ENCODE assay signal across 9 cellular contexts in the genomic region with DNA sequence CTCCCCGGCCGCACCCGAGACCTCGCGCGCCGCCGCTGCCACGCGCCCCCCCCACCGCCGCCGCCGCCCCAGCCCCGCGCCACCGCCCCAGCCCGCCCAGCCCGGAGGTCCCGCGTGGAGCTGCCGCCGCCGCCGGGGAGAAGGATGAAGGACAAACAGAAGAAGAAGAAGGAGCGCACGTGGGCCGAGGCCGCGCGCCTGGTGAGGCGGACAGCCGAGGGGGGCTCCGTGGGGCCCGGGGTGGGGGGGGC. TPM values are rescaled to one million over a fixed set of nuclear protein-coding genes. Genes with fewer than 3 reads are reported as not detected.
A peak's percentile ranks its signal among the peaks of the same experiment; 100 is the strongest.
DNase-seq lines count a peak whose midpoint lies in the region; ATAC-seq and TF ChIP-seq lines count a peak whose summit lies in the region.
"Had no signal": no experiment of that assay in that cellular context is flagged by ENCODE, and none has a peak within 500 bp of the region (broad histone marks: within the 10 kb centered on the region; RNA-seq: fewer than 3 reads in every experiment).

No MANE protein-coding gene starts in this region.

- H3K4me3 ChIP-seq in BE2C (ENCODE audit: low read depth, low read length) (peak overlapping the region; percentile 94), Karpas-422 (ENCODE audit: low read length) (peak overlapping the region; percentile 74), dorsolateral prefrontal cortex (peak overlapping the region; percentile 61 to 98 (median 90)), neuron (ENCODE audit: low read length) (peak overlapping the region; percentile 81)

- H3K4me1 Mint-ChIP-seq in H9: peaks cover 12 to 15% of the 10 kb centered on the region in 2 experiments

- H3K27ac ChIP-seq in Karpas-422 (ENCODE audit: low read length) (peak overlapping the region; percentile 80), dorsolateral prefrontal cortex (peak overlapping the region in 58 of 59 donors; percentile 71 to 99 (median 97)), H9 (ENCODE audit: insufficient read length, low read depth, low read length) (no peak overlapping the region)

- H2BK5ac ChIP-seq in H9 (ENCODE audit: insufficient read length, low read length): no peak overlapping the region

- H3K23me2 ChIP-seq in H9 (ENCODE audit: insufficient read length, low read depth, low read length, poor library complexity, severe bottlenecking): peaks cover 6% of the 10 kb centered on the region

- no peak for DNase-seq in BE2C
- no peak for DNase-seq in Karpas-422
- DNase-seq in dorsolateral prefrontal cortex: peak in 1 of 10 donors; percentile 48
- no peak for DNase-seq in H9
- no peak for DNase-seq in NCI-H2171 treated with DMSO at 0.1 percent for 48 hours (lab: John Stamatoyannopoulos, UW)

- H3K14ac ChIP-seq in H9 (ENCODE audit: insufficient read depth, low read length): no peak overlapping the region

- no peak overlapping the region for H2BK20ac ChIP-seq in H9 (ENCODE audit: low read depth, low read length, poor library complexity, severe bottlenecking)

- H4K20me1 ChIP-seq in Karpas-422 (ENCODE audit: insufficient read depth, low read depth, low read length) (peaks cover 4% of the 10 kb centered on the region; the same call in 1 of the 2 replicates), H9 (ENCODE audit: control insufficient read depth, insufficient read depth, insufficient read length) (no peaks in the 10 kb centered on the region)

- no peaks in the 10 kb centered on the region; a peak in 1 of 5 replicates for H3K9me3 Mint-ChIP-seq in H9
- H3K9me3 Mint-ChIP-seq: WTC11 had no signal

- H3K79me1 ChIP-seq in H9 (ENCODE audit: insufficient read depth, low read depth, low read length, poor library complexity, severe bottlenecking): no peaks in the 10 kb centered on the region

- H3K4me1 ChIP-seq in BE2C (peaks cover 30% of the 10 kb centered on the region), Karpas-422 (ENCODE audit: low read length) (peaks cover 78% of the 10 kb centered on the region), neuron (ENCODE audit: insufficient read depth, low read length) (peaks cover 20% of the 10 kb centered on the region), H9 (ENCODE audit: insufficient read depth, low read length) (no peaks in the 10 kb centered on the region)

- peak overlapping the region; percentile 82 for H3K9ac ChIP-seq in Karpas-422 (ENCODE audit: low read length)
- no peak overlapping the region for H3K9ac ChIP-seq in H9 (ENCODE audit: extremely low read depth, insufficient read length, low read length)

- peaks cover 55% of the 10 kb centered on the region for H3K79me2 ChIP-seq in Karpas-422 (ENCODE audit: low read length)
- no peaks in the 10 kb centered on the region for H3K79me2 ChIP-seq in H9 (ENCODE audit: insufficient read depth, low read length)

- no peak for ATAC-seq in HG03571 (IDR thresholded peaks at IDR 0.05; ENCODE audit: unreplicated experiment)
- ATAC-seq in GM21529 (IDR thresholded peaks at IDR 0.05; ENCODE audit: unreplicated experiment): no peak

- H3K27ac Mint-ChIP-seq in H9: no peak overlapping the region

- no peak overlapping the region for H3K56ac ChIP-seq in H9 (ENCODE audit: insufficient read length, low read depth, low read length)

- no peak overlapping the region for H2BK120ac ChIP-seq in H9 (ENCODE audit: low read depth, low read length, poor library complexity, severe bottlenecking)

- peaks cover 0 to 8% (median 3%) of the 10 kb centered on the region in 3 experiments; a peak in 4 of 7 replicates for H3K36me3 Mint-ChIP-seq in H9 (ENCODE audit: insufficient read depth in 1 of 3, low read depth in 3 of 3)

- H3K18ac ChIP-seq in H9 (ENCODE audit: insufficient read length, low read depth, low read length): no peak overlapping the region

- H3K4me3 Mint-ChIP-seq in H9: peak overlapping the region in 1 of 2 experiments; percentile 62; a peak in 3 of 5 replicates

- no peak overlapping the region for H3T11ph ChIP-seq in H9 (ENCODE audit: low read length)

- no peak overlapping the region for H2BK15ac ChIP-seq in H9 (ENCODE audit: low read depth, low read length)

- H3K4me2 ChIP-seq in Karpas-422 (ENCODE audit: low read depth, low read length, poor library complexity, severe bottlenecking) (peak overlapping the region; percentile 98), H9 (ENCODE audit: insufficient read depth, insufficient read length, low read length) (no peak overlapping the region)

- H3K9me2 ChIP-seq in Karpas-422 (replicated peaks; ENCODE audit: insufficient read depth, low read length): no peaks in the 10 kb centered on the region

- H3K9me3 ChIP-seq in BE2C (no peaks in the 10 kb centered on the region), Karpas-422 (ENCODE audit: low read length) (no peaks in the 10 kb centered on the region), neuron (ENCODE audit: low read length) (no peaks in the 10 kb centered on the region), H9 (ENCODE audit: control insufficient read depth, low read depth, low read length) (no peaks in the 10 kb centered on the region)

- H4K8ac ChIP-seq in H9 (replicated peaks; ENCODE audit: insufficient read length, low read depth, low read length): no peak overlapping the region

- intact Hi-C loops in dorsolateral prefrontal cortex (cut with DNase I): loop anchor here (1.0 to 10.0 kb wide), 8 partner anchors 81 to 254 kb away; partner anchors contain the start of genes KIF3B (in 2 of the 2), PLAGL2 (in 1 of the 2), POFUT1 (in 1 of the 2) and TM9SF4 (in 1 of the 2)

- no peak overlapping the region for H3K4ac ChIP-seq in H9 (ENCODE audit: low read depth, low read length)

- no peak overlapping the region for H2BK12ac ChIP-seq in H9 (ENCODE audit: insufficient read length, low read depth, low read length)

- no peak overlapping the region for H3K23ac ChIP-seq in H9 (ENCODE audit: insufficient read length, low read depth, low read length)

- H4K91ac ChIP-seq in H9 (ENCODE audit: insufficient read length, low read depth, low read length): no peak overlapping the region

- WGBS in H9 (ENCODE audit: extremely low coverage, insufficient read length, low lambda C conversion rate): no CpG with 5 or more reads among the region's 35 CpGs

- H3K27me3 Mint-ChIP-seq in H9 (ENCODE audit: low read depth): peaks cover 86% of the 10 kb centered on the region

- no peak overlapping the region for H2AK5ac ChIP-seq in H9 (ENCODE audit: insufficient read length, low read length)

- H4K5ac ChIP-seq in H9 (ENCODE audit: insufficient read length, low read depth, low read length): no peak overlapping the region

- H3K36me3 ChIP-seq in BE2C: no peaks in the 10 kb centered on the region; the same call in 1 of the 2 replicates
- no peaks in the 10 kb centered on the region for H3K36me3 ChIP-seq in Karpas-422 (ENCODE audit: insufficient read depth, low read length)
- no peaks in the 10 kb centered on the region for H3K36me3 ChIP-seq in neuron (ENCODE audit: insufficient read depth, low read length)

- H2AFZ ChIP-seq in Karpas-422 (ENCODE audit: low read length) (no peak overlapping the region), neuron (ENCODE audit: low read depth, low read length) (no peak overlapping the region), H9 (ENCODE audit: low read length) (no peak overlapping the region)

- H3K27me3 ChIP-seq in BE2C (no peaks in the 10 kb centered on the region), Karpas-422 (ENCODE audit: low read length) (no peaks in the 10 kb centered on the region), dorsolateral prefrontal cortex (no peaks in the 10 kb centered on the region), neuron (ENCODE audit: insufficient read depth, low read length) (no peaks in the 10 kb centered on the region), H9 (ENCODE audit: insufficient read depth, low read length) (peaks cover 23% of the 10 kb centered on the region; the same call in 1 of the 2 replicates)

- TF ChIP-seq CTCF in BE2C (IDR thresholded peaks at IDR 0.05; ENCODE audit: low read depth, low read length): no peak
- no peak for TF ChIP-seq CTCF in dorsolateral prefrontal cortex (IDR thresholded peaks at IDR 0.05 in 54 of 56, conservative IDR thresholded peaks at IDR 0.05 in 2 of 56; ENCODE audit: low read depth in 1 of 56, partially characterized antibody in 56 of 56)
- no peak for TF ChIP-seq CTCF in H9 (conservative IDR thresholded peaks at IDR 0.05)

RNA-seq across cellular contexts. Expression of gene ASXL1, which starts 0.4 kb away (rescaled TPM):
- 67.1 TPM for polyA plus RNA-seq in BE2C (2012; ENCODE audit: insufficient read depth, insufficient read length, low read depth)
- total RNA-seq in Karpas-422 (2014; rRNA removed; shearing (Covaris generic); ENCODE audit: low replicate concordance): 39.9 and 63.6 TPM in 2 replicates
- total RNA-seq in dorsolateral prefrontal cortex (10 to 100 TPM; 50.9 to 97.5 (median 69.8) TPM), H9 (2021) (35.0 and 39.5 TPM in 2 replicates)
